Comparison of ENCODE assay signal across 15 cellular contexts in genomic region chr19:38047048-38047435, GRCh38.
DNase-seq lines count a peak whose midpoint lies in the region; ATAC-seq, FAIRE-seq and TF ChIP-seq lines count a peak whose summit lies in the region.
"Had no signal": no experiment of that assay in that cellular context is flagged by ENCODE, and none has a peak within 500 bp of the region (broad histone marks: within the 10 kb centered on the region; RNA-seq: fewer than 3 reads in every experiment).

No MANE protein-coding gene starts in this region.

- no peak overlapping the region for H2AFZ ChIP-seq in astrocyte (ENCODE audit: low read depth, low read length)

- H3K4me2 ChIP-seq in astrocyte (ENCODE audit: low read length), result no peak overlapping the region

- H4K20me1 ChIP-seq in astrocyte (ENCODE audit: insufficient read depth, low read length), result no peaks in the 10 kb centered on the region

- H3K27me3 Mint-ChIP-seq in T-helper 17 cell, result no peaks in the 10 kb centered on the region
- no peaks in the 10 kb centered on the region for H3K27me3 Mint-ChIP-seq in astrocyte (ENCODE audit: low read depth, unreplicated experiment)
- H3K27me3 Mint-ChIP-seq: brain had no signal

- H3K9me3 ChIP-seq in T-helper 17 cell (ENCODE audit: control insufficient read depth, low read length, poor library complexity, severe bottlenecking), result no peaks in the 10 kb centered on the region
- H3K9me3 ChIP-seq in astrocyte (ENCODE audit: insufficient read depth, low read depth, low read length), result no peaks in the 10 kb centered on the region
- H3K9me3 ChIP-seq: SJSA1 had no signal

- ATAC-seq in T-helper 17 cell (no peak), HG02885 (IDR thresholded peaks at IDR 0.05; ENCODE audit: poor library complexity, unreplicated experiment) (no peak), HG02981 (IDR thresholded peaks at IDR 0.05; ENCODE audit: unreplicated experiment) (no peak)
- ATAC-seq: heart left ventricle had no signal

- H3K27me3 ChIP-seq in astrocyte (ENCODE audit: insufficient read depth, low read length), result no peaks in the 10 kb centered on the region
- H3K27me3 ChIP-seq: heart left ventricle, SJSA1 had no signal

- H3K4me1 Mint-ChIP-seq in T-helper 17 cell (peaks cover 37% of the 10 kb centered on the region), astrocyte (ENCODE audit: low read depth, unreplicated experiment) (peaks cover 6% of the 10 kb centered on the region)

- H3K36me3 ChIP-seq in astrocyte (ENCODE audit: insufficient read depth, low read length), result no peaks in the 10 kb centered on the region
- H3K36me3 ChIP-seq: heart left ventricle, left ventricle myocardium inferior, SJSA1 had no signal

- no peak overlapping the region for H3K4me3 ChIP-seq in astrocyte (ENCODE audit: insufficient read depth, low read depth, low read length)
- H3K4me3 ChIP-seq: heart left ventricle, left ventricle myocardium inferior, SJSA1 had no signal

- H3K36me3 Mint-ChIP-seq in T-helper 17 cell (ENCODE audit: low read depth) (no peaks in the 10 kb centered on the region), astrocyte (ENCODE audit: low read depth, unreplicated experiment) (peaks cover 11% of the 10 kb centered on the region)

- H3K27ac ChIP-seq in astrocyte (ENCODE audit: low read depth, low read length), result no peak overlapping the region
- H3K27ac ChIP-seq: left ventricle myocardium inferior, SJSA1 had no signal

- no peak overlapping the region for H3K4me3 Mint-ChIP-seq in T-helper 17 cell
- no peak overlapping the region for H3K4me3 Mint-ChIP-seq in astrocyte (ENCODE audit: unreplicated experiment)

- in situ Hi-C loops in GM18951 (cut with MboI; ENCODE audit: low sequenced_read_pairs, unreplicated experiment), result no loop called here

- H3K27ac Mint-ChIP-seq in T-helper 17 cell (peak overlapping the region; percentile 93), astrocyte (ENCODE audit: unreplicated experiment) (no peak overlapping the region)

- peak overlapping the region; percentile 10 for H3K9ac ChIP-seq in astrocyte (ENCODE audit: low read length)

- peak; percentile 35 for TF ChIP-seq POLR2A in GM18951 (IDR thresholded peaks at IDR 0.05; ENCODE audit: extremely low read depth, insufficient read depth, insufficient read length)

- peaks cover under 1% of the 10 kb centered on the region for H3K9me3 Mint-ChIP-seq in astrocyte (ENCODE audit: unreplicated experiment)

- no peak for FAIRE-seq in astrocyte (lab: Jason Lieb, UNC)

- DNase-seq in T-helper 17 cell, result no peak
- no peak for DNase-seq in astrocyte (ENCODE audit: low read depth)
- DNase-seq in stimulated activated CD4-positive, alpha-beta T cell treated with anti-CD3 and anti-CD28 coated beads, Interleukin-4, amount 100 ng/mL, for 1 hour, result peak; percentile 35
- DNase-seq in HT-29 (ENCODE audit: low spot score), result no peak
- DNase-seq: DMS53, heart left ventricle, left ventricle myocardium inferior, NCI-H1048, NCI-H510A treated with DMSO at 0.1 percent for 48 hours, occipital lobe had no signal

- TF ChIP-seq CTCF in astrocyte (IDR thresholded peaks at IDR 0.05; ENCODE audit: insufficient read depth, low read depth, low read length), result no peak

- peaks cover 52% of the 10 kb centered on the region for H3K79me2 ChIP-seq in astrocyte (ENCODE audit: insufficient read depth, low read length)

- H3K4me1 ChIP-seq in astrocyte (ENCODE audit: insufficient read depth, low read length), result peaks cover 25% of the 10 kb centered on the region
- H3K4me1 ChIP-seq: left ventricle myocardium inferior had no signal
